Comparison of ENCODE assay signal across 29 cellular contexts in the genomic region with DNA sequence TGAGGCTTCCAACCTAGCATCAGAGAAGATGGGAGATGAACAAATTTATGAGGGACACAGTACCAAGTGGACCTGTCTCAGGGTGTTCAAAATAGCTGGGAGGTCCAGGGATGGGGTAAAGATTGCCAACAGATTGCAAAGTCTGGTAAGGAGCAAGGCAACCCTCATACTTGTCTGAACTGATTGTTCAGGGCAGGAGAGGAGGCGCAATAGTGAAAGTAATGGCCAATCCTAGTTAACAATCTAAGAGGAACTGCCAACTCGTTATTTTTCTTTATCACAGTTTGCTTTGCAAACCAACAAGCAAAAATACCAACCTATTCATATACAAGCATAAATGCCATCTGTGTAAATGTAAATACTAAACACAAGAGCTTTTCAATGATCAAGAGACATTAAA.
DNase-seq lines count a peak whose midpoint lies in the region; ATAC-seq, FAIRE-seq and TF ChIP-seq lines count a peak whose summit lies in the region.
"Had no signal": no experiment of that assay in that cellular context is flagged by ENCODE, and none has a peak within 500 bp of the region (broad histone marks: within the 10 kb centered on the region; RNA-seq: fewer than 3 reads in every experiment).

No MANE protein-coding gene starts in this region.

- no peak for TF ChIP-seq CTCF in pancreas (IDR thresholded peaks at IDR 0.05)

- H3K36me3 ChIP-seq in pancreas = no peaks in the 10 kb centered on the region
- H3K36me3 ChIP-seq: BLaER1 treated with 17β-estradiol and CSF1 and Interleukin-3, amounts not matched to agents 10 nM and 100 nM; SJSA1 had no signal

- POLR2A ChIA-PET in HEK293T (lab: Yijun Ruan, JAX) = no interaction called here

- no peaks in the 10 kb centered on the region for H3K9me3 ChIP-seq in pancreas
- H3K9me3 ChIP-seq: Caco-2, SJSA1 had no signal

- FAIRE-seq in pancreas (lab: Jason Lieb, UNC) = no peak
- FAIRE-seq: GM12891, HepG2, RCC 7860 had no signal

- H3K27me3 ChIP-seq in pancreas = no peaks in the 10 kb centered on the region
- H3K27me3 ChIP-seq: BLaER1 treated with 17β-estradiol and CSF1 and Interleukin-3, amounts not matched to agents 10 nM and 100 nM; SJSA1 had no signal

- CTCF ChIA-PET in HEK293T (lab: Yijun Ruan, JAX) = no interaction called here

- no peak for DNase-seq in inferior parietal cortex (ENCODE audit: extremely low spot score)
- no peak for DNase-seq in NCI-H526 (lab: John Stamatoyannopoulos, UW)
- no peak for DNase-seq in HEK293T (ENCODE audit: extremely low spot score)
- no peak for DNase-seq in pancreas
- DNase-seq: Caco-2; CD4-positive, alpha-beta memory T cell; DMS 273 treated with DMSO at 0.1 percent for 48 hours; DND-41; GM23248; H9; KBM-7; MM.1S; NCI-H1048; NCI-H1436 treated with DMSO at 0.1 percent for 48 hours; NCI-H1930; NCI-H524; NCI-H82; T-helper 1 cell had no signal

- no peaks in the 10 kb centered on the region for H3K4me1 ChIP-seq in pancreas
- H3K4me1 ChIP-seq: BLaER1 treated with 17β-estradiol and CSF1 and Interleukin-3, amounts not matched to agents 10 nM and 100 nM; Caco-2; SJSA1 had no signal

- intact Hi-C loops in pancreas (cut with DNase I) = no loop called here

- ATAC-seq in GM18498 (IDR thresholded peaks at IDR 0.05; ENCODE audit: unreplicated experiment) (peak; percentile 58), GM19043 (IDR thresholded peaks at IDR 0.05; ENCODE audit: low read depth, unreplicated experiment) (peak; percentile 68), GM21619 (IDR thresholded peaks at IDR 0.05; ENCODE audit: unreplicated experiment) (peak; percentile 53), HG03460 (IDR thresholded peaks at IDR 0.05; ENCODE audit: unreplicated experiment) (peak; percentile 74), pancreas (no peak)
- ATAC-seq: HepG2 had no signal

- WGBS in pancreas, 2 donors = 52 to 56% methylated on average over 2 of the region's 2 CpGs

- no peak overlapping the region for H3K4me3 ChIP-seq in pancreas
- H3K4me3 ChIP-seq: BLaER1 treated with 17β-estradiol and CSF1 and Interleukin-3, amounts not matched to agents 10 nM and 100 nM; GM23248; SJSA1 had no signal

- H3K27ac ChIP-seq in pancreas = no peak overlapping the region
- H3K27ac ChIP-seq: 22Rv1; BLaER1 treated with 17β-estradiol and CSF1 and Interleukin-3, amounts not matched to agents 10 nM and 100 nM; GM23248; HL-60; SJSA1 had no signal

TF ChIP-seq in HEK293T, 16 proteins besides CTCF, POLR2A, EP300 and RAD21:
- TF ChIP-seq HDGF (IDR thresholded peaks at IDR 0.05; ENCODE audit: borderline replicate concordance) (no peak), SP1 (IDR thresholded peaks at IDR 0.05) (no peak), FOXM1 (IDR thresholded peaks at IDR 0.05; ENCODE audit: borderline replicate concordance) (no peak), PKNOX1 (IDR thresholded peaks at IDR 0.05) (no peak), FOXA1 (IDR thresholded peaks at IDR 0.05) (no peak), LEF1 (IDR thresholded peaks at IDR 0.05; ENCODE audit: borderline replicate concordance) (no peak), L3MBTL2 (conservative IDR thresholded peaks at IDR 0.05) (no peak), SUZ12 (IDR thresholded peaks at IDR 0.05) (no peak), ZNF384 (IDR thresholded peaks at IDR 0.05) (no peak), CTBP1 (IDR thresholded peaks at IDR 0.05; ENCODE audit: borderline replicate concordance) (no peak), NFRKB (IDR thresholded peaks at IDR 0.05) (no peak)
TF ChIP-seq in HEK293T: peak in this region for 0.

Comparison
In these comparisons a context has a peak if more than half of its experiments do, and no peak if none do; other contexts are left out.
1. ATAC-seq: peak in GM18498 (single experiment), GM19043 (single experiment), GM21619 (single experiment) and HG03460 (single experiment); none in pancreas (0 of 4).